In the genomic region with DNA sequence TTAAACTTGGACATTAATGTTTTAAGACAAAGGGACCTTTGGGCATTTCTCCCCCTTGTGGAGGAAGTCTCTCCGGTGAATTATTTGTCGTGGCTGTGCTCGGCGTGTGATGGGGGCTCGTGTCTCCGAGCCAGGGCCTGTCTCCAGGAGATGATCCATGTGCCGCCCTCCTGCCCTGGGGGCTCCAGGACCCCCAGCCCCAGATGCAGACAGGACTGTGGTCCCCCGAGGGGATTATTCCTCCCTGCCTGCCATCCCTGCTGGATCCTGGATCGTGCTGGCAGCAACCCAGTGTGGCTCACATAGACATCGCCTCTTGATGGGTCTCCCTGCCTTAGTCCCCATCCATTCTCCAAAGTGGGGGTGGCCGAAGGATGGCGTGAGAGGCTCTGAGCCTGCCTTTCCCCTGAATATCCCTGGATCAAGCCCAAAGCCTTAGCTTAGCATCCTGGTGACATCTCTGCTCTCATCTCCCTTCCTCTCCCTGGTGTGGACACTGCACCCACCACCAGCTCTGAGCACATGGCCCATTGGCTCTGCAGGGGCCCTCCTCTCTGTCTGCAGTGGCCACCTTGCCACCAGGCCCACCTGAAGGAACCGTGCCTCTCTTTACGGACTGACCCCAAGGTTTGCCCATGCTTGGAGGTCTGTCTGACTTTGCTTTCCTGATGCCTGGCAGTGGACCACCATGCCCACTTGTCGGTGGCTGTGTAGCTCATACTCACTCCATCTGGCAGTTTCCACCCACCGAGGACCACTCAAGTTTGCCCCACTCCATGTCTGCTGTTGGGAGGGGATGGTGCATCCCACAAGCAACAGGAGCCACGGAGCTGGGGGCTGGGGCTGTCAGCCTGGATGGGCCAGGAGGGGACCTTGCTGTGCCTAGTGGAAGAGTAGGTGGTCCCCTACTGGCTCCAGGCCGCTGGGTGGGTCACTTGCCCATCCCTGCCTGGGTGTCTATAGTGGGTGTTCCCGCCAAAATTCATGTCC, we compare ENCODE assay signal across 1 cellular context.
TF ChIP-seq lines count a peak whose summit lies in the region.

No MANE protein-coding gene starts in this region.

TF ChIP-seq in GM12878, 131 proteins besides CTCF, POLR2A, EP300 and RAD21:
- TF ChIP-seq, protein P1, sequence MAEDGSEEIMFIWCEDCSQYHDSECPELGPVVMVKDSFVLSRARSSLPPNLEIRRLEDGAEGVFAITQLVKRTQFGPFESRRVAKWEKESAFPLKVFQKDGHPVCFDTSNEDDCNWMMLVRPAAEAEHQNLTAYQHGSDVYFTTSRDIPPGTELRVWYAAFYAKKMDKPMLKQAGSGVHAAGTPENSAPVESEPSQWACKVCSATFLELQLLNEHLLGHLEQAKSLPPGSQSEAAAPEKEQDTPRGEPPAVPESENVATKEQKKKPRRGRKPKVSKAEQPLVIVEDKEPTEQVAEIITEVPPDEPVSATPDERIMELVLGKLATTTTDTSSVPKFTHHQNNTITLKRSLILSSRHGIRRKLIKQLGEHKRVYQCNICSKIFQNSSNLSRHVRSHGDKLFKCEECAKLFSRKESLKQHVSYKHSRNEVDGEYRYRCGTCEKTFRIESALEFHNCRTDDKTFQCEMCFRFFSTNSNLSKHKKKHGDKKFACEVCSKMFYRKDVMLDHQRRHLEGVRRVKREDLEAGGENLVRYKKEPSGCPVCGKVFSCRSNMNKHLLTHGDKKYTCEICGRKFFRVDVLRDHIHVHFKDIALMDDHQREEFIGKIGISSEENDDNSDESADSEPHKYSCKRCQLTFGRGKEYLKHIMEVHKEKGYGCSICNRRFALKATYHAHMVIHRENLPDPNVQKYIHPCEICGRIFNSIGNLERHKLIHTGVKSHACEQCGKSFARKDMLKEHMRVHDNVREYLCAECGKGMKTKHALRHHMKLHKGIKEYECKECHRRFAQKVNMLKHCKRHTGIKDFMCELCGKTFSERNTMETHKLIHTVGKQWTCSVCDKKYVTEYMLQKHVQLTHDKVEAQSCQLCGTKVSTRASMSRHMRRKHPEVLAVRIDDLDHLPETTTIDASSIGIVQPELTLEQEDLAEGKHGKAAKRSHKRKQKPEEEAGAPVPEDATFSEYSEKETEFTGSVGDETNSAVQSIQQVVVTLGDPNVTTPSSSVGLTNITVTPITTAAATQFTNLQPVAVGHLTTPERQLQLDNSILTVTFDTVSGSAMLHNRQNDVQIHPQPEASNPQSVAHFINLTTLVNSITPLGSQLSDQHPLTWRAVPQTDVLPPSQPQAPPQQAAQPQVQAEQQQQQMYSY (CRISPR knock-in tag; IDR thresholded peaks at IDR 0.05), result no peak
- TF ChIP-seq RB1 (IDR thresholded peaks at IDR 0.05; ENCODE audit: borderline replicate concordance), result no peak
- TF ChIP-seq ZNF24 (IDR thresholded peaks at IDR 0.05), result no peak
- no peak for TF ChIP-seq MTA2 (IDR thresholded peaks at IDR 0.05; ENCODE audit: low read depth)
- TF ChIP-seq, protein P2, sequence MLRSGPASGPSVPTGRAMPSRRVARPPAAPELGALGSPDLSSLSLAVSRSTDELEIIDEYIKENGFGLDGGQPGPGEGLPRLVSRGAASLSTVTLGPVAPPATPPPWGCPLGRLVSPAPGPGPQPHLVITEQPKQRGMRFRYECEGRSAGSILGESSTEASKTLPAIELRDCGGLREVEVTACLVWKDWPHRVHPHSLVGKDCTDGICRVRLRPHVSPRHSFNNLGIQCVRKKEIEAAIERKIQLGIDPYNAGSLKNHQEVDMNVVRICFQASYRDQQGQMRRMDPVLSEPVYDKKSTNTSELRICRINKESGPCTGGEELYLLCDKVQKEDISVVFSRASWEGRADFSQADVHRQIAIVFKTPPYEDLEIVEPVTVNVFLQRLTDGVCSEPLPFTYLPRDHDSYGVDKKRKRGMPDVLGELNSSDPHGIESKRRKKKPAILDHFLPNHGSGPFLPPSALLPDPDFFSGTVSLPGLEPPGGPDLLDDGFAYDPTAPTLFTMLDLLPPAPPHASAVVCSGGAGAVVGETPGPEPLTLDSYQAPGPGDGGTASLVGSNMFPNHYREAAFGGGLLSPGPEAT (IDR thresholded peaks at IDR 0.05; ENCODE audit: low read depth), result no peak
- no peak for TF ChIP-seq TCF3 (IDR thresholded peaks at IDR 0.05; ENCODE audit: borderline replicate concordance, insufficient read depth, low read depth, low read length)
- no peak for TF ChIP-seq RBBP5 (conservative IDR thresholded peaks at IDR 0.05)
- no peak for TF ChIP-seq NBN (IDR thresholded peaks at IDR 0.05)
- TF ChIP-seq POLR2AphosphoS5 (IDR thresholded peaks at IDR 0.05; ENCODE audit: low read length), result no peak
- no peak for TF ChIP-seq CHD1 (IDR thresholded peaks at IDR 0.05; ENCODE audit: low read depth, low read length)
- TF ChIP-seq ZSCAN29 (IDR thresholded peaks at IDR 0.05), result no peak
- no peak for TF ChIP-seq HDAC6 (IDR thresholded peaks at IDR 0.05; ENCODE audit: unreplicated experiment)
- no peak for TF ChIP-seq STAT3 (IDR thresholded peaks at IDR 0.05; ENCODE audit: low read depth, low read length)
- TF ChIP-seq CBX5 (IDR thresholded peaks at IDR 0.05; ENCODE audit: low read depth), result no peak
